8 cellular contexts compared by ENCODE assay signal in the genomic region with DNA sequence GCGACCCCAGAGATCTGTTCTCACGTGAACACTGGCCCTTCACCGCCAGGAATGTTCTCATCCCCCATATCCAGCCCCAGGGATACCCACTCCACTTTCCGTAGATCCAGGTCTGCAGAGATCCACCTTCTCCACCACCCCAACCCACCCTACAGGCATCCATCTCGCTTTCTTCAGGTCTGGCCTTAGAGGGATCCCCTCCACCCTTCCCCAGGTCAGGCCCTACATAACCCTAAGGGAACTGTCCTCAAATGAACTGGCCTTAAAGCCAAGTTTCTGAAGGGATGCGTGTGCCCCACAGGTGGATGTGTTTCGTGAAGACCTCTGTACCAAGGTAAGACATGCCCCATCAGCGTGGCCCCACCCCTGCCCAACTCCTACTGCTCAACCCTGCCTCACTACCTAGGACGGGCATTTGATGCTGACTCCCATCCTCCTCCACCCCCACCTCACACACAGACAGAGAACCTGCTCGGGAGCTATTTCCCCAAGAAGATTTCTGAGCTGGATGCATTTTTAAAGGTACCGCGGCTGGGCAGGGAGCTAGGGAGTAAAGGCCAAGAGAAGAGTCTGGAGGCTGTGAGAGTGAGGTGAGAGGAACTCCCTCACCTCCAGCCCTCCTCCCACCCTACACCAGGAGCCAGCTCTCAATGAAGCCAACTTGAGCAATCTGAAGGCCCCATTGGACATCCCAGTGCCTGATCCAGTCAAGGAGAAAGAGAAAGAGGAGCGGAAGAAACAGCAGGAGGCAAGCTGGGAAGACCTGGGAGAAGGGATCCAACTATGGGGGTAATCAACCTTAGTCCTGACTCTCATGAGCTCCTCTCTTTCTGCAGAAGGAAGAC. TPM values are rescaled to one million over a fixed set of nuclear protein-coding genes. Genes with fewer than 3 reads are reported as not detected.
DNase-seq lines count a peak whose midpoint lies in the region; ATAC-seq and TF ChIP-seq lines count a peak whose summit lies in the region.

No MANE protein-coding gene starts in this region.

- H3K4me3 ChIP-seq in Peyer's patch (peak overlapping the region; percentile 93 to 99 (median 96)), trophoblast cell (ENCODE audit: low read depth, low read length) (no peak overlapping the region)

- TF ChIP-seq CTCF in Peyer's patch (IDR thresholded peaks at IDR 0.05): no peak

- no peak overlapping the region for H2BK5ac ChIP-seq in trophoblast cell (ENCODE audit: low read depth, low read length, poor library complexity)

- in situ Hi-C loops in G401 (cut with HindIII; ENCODE audit: low sequenced_read_pairs): no loop called here

- H3K4ac ChIP-seq in trophoblast cell (ENCODE audit: low read depth, low read length): no peak overlapping the region

- H3K79me1 ChIP-seq in trophoblast cell (ENCODE audit: low read length): peaks cover 13% of the 10 kb centered on the region

- no peak overlapping the region for H2BK12ac ChIP-seq in trophoblast cell (ENCODE audit: low read length)

- peak overlapping the region; percentile 67 for H4K91ac ChIP-seq in trophoblast cell (ENCODE audit: low read depth, low read length)

- H3K9ac ChIP-seq in trophoblast cell (ENCODE audit: low read length): no peak overlapping the region

- H2AFZ ChIP-seq in trophoblast cell (ENCODE audit: insufficient read depth, low read length, poor library complexity): no peak overlapping the region

- H3K36me3 ChIP-seq in Peyer's patch: peaks cover 0 to 22% (median 3%) of the 10 kb centered on the region in 3 donors
- H3K36me3 ChIP-seq in trophoblast cell (ENCODE audit: control insufficient read depth in 1 of 2, insufficient read depth in 2 of 2, low read length in 2 of 2): peaks cover 19% of the 10 kb centered on the region in 2 experiments

- peak; percentile 15 for DNase-seq in G401 (ENCODE audit: low spot score)
- DNase-seq in Peyer's patch: no peak
- no peak for DNase-seq in epithelial cell of prostate (ENCODE audit: low read depth, low spot score)
- no peak for DNase-seq in trophoblast cell
- DNase-seq in mesenteric fat pad (ENCODE audit: low spot score): no peak

- peaks cover 0 to 45% (median 16%) of the 10 kb centered on the region in 4 donors for H3K4me1 ChIP-seq in Peyer's patch
- H3K4me1 ChIP-seq in trophoblast cell (ENCODE audit: control insufficient read depth in 1 of 2, insufficient read depth in 2 of 2, low read length in 2 of 2): peaks cover 6 to 10% of the 10 kb centered on the region in 2 experiments

- no peak for TF ChIP-seq POLR2A in Peyer's patch (IDR thresholded peaks at IDR 0.05)

- no peak for ATAC-seq in HG03354 (IDR thresholded peaks at IDR 0.05; ENCODE audit: poor library complexity, severe bottlenecking, unreplicated experiment)
- no peak for ATAC-seq in GM18520 (IDR thresholded peaks at IDR 0.05; ENCODE audit: unreplicated experiment)
- ATAC-seq in HG03520 (IDR thresholded peaks at IDR 0.05; ENCODE audit: unreplicated experiment): no peak

- H3K27ac ChIP-seq in Peyer's patch: peak overlapping the region; percentile 95 to 97 (median 96)
- H3K27ac ChIP-seq in epithelial cell of prostate: peak overlapping the region; percentile 36
- H3K27ac ChIP-seq in trophoblast cell (ENCODE audit: low read depth, low read length): no peak overlapping the region

- H3K9me3 ChIP-seq in Peyer's patch (no peaks in the 10 kb centered on the region), trophoblast cell (ENCODE audit: insufficient read depth, low read depth, low read length) (peaks cover 1% of the 10 kb centered on the region)

- peak overlapping the region; percentile 54 for H3K18ac ChIP-seq in trophoblast cell (ENCODE audit: low read length)

- no peak overlapping the region for H4K12ac ChIP-seq in trophoblast cell (ENCODE audit: low read depth, low read length)

- H3K27me3 ChIP-seq in Peyer's patch (no peaks in the 10 kb centered on the region), trophoblast cell (ENCODE audit: insufficient read depth, low read length) (no peaks in the 10 kb centered on the region)

- no CpG with 5 or more reads among the region's 13 CpGs for WGBS in trophoblast cell (ENCODE audit: extremely low coverage, insufficient coverage, insufficient read length)

- peak overlapping the region; percentile 46 for H3K14ac ChIP-seq in trophoblast cell (ENCODE audit: low read length)

- no peak overlapping the region for H4K8ac ChIP-seq in trophoblast cell (ENCODE audit: low read depth, low read length)

- H3K79me2 ChIP-seq in trophoblast cell (ENCODE audit: control insufficient read depth, insufficient read depth, low read length, poor library complexity): peaks cover 8% of the 10 kb centered on the region

- H3K4me2 ChIP-seq in trophoblast cell (ENCODE audit: low read length): peak overlapping the region; percentile 78

- peak overlapping the region; percentile 20 for H2AK5ac ChIP-seq in trophoblast cell (ENCODE audit: low read length)

- H2BK120ac ChIP-seq in trophoblast cell (ENCODE audit: insufficient read depth, low read length, poor library complexity): no peak overlapping the region

- H3K23ac ChIP-seq in trophoblast cell (ENCODE audit: low read length): no peak overlapping the region

RNA-seq across cellular contexts. Expression of a gene that starts 0.9 kb away (rescaled TPM):
- total RNA-seq in G401 (2014; rRNA removed; shearing (Covaris generic)): 57.9 and 58.0 TPM in 2 replicates
- total RNA-seq in Peyer's patch (100 to 1,000 TPM; 114 to 289 (median 200) TPM), mesenteric fat pad (121 TPM)
- 67.4 and 69.1 TPM in 2 replicates for polyA plus RNA-seq in trophoblast cell (2013)

RNA-seq across cellular contexts. Expression of a gene that starts 4.5 kb away (rescaled TPM):
- 33.6 and 45.0 TPM in 2 replicates for total RNA-seq in G401 (2014; rRNA removed; shearing (Covaris generic))
- total RNA-seq in Peyer's patch: 10 to 100 TPM in 3 of 4 donors, 1 to 10 TPM in 1; 7.4 to 38.7 (median 34.0) TPM
- polyA plus RNA-seq in trophoblast cell (2013): 13.5 and 13.7 TPM in 2 replicates
- 15.5 TPM for total RNA-seq in mesenteric fat pad

RNA-seq across cellular contexts. Expression of a gene that starts 6.4 kb away (rescaled TPM):
- total RNA-seq in G401 (2014; rRNA removed; shearing (Covaris generic)): 0.88 TPM in 1 of 2 replicates, not detected in the other
- total RNA-seq in Peyer's patch (10 to 100 TPM in 1 of 4 donors, 1 to 10 TPM in 2, not detected in 1; 2.6 to 11.3 (median 3.9) TPM), mesenteric fat pad (0.58 TPM)
- polyA plus RNA-seq in trophoblast cell (2013): 0.21 and 0.33 TPM in 2 replicates

RNA-seq across cellular contexts. Expression of a gene that starts 9.5 kb away (rescaled TPM):
- 162 and 168 TPM in 2 replicates for total RNA-seq in G401 (2014; rRNA removed; shearing (Covaris generic))
- total RNA-seq in Peyer's patch (100 to 1,000 TPM; 119 to 258 (median 162) TPM), mesenteric fat pad (113 TPM)
- 88.2 and 92.1 TPM in 2 replicates for polyA plus RNA-seq in trophoblast cell (2013)

RNA-seq across cellular contexts. Expression of a gene that starts 10.4 kb away (rescaled TPM):
- 51.9 and 89.7 TPM in 2 replicates for total RNA-seq in G401 (2014; rRNA removed; shearing (Covaris generic))
- 10 to 100 TPM; 46.4 to 90.8 (median 71.1) TPM for total RNA-seq in Peyer's patch
- polyA plus RNA-seq in trophoblast cell (2013): 59.3 and 66.6 TPM in 2 replicates
- total RNA-seq in mesenteric fat pad: 60.0 TPM
